ENCODE assay signal across 9 cellular contexts in the genomic region with DNA sequence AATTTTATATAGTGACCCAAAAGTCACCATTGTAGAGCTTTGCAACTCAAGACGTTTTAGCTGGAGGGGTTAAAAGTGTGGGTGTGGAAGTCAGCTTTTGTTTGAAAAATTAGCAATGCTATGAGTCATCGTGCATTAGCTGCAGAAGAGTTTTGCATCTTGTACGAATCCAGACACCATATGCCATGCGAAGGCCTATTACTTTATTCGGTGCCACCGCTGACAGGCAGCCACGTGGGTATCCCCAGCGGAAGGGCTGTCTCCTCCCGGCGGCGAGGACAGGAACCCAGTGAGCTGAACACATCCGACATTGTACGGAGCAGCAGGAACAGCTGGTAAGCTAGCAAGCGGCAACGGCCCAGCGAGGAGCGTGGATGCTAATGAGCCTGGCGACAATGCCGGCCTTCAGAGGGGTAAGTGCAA.
DNase-seq lines count a peak whose midpoint lies in the region; ATAC-seq and TF ChIP-seq lines count a peak whose summit lies in the region.
"Had no signal": no experiment of that assay in that cellular context is flagged by ENCODE, and none has a peak within 500 bp of the region (broad histone marks: within the 10 kb centered on the region; RNA-seq: fewer than 3 reads in every experiment).

No MANE protein-coding gene starts in this region.

- BruUV-seq in Caco-2 (replicated peaks; lab: Mats Ljungman, UMichigan): no TSS peak

- no peaks in the 10 kb centered on the region for H3K4me1 ChIP-seq in Caco-2
- H3K4me1 ChIP-seq: SJSA1 had no signal

- intact Hi-C loops in Caco-2 (cut with micrococcal nuclease; ENCODE audit: unreplicated experiment): no loop called here

- H3K27me3 Mint-ChIP-seq in Caco-2 (ENCODE audit: insufficient read depth, unreplicated experiment): no peaks in the 10 kb centered on the region

- H3K4me3 Mint-ChIP-seq in Caco-2 (ENCODE audit: unreplicated experiment): no peak overlapping the region

- H3K9me3 Mint-ChIP-seq in Caco-2 (ENCODE audit: unreplicated experiment): no peaks in the 10 kb centered on the region

- in situ Hi-C loops in brain microvascular endothelial cell (cut with HindIII; ENCODE audit: low pct_ligation_motif_present, low sequenced_read_pairs): no loop called here

- H3K9me3 ChIP-seq in Caco-2: no peaks in the 10 kb centered on the region
- H3K9me3 ChIP-seq: SJSA1 had no signal

- H3K36me3 ChIP-seq in brain microvascular endothelial cell (replicated peaks): no peaks in the 10 kb centered on the region
- no peaks in the 10 kb centered on the region for H3K36me3 ChIP-seq in Caco-2 (ENCODE audit: control insufficient read depth, insufficient read depth, low read length)
- H3K36me3 ChIP-seq: SJSA1 had no signal

- H3K4me3 ChIP-seq in brain microvascular endothelial cell (ENCODE audit: low read depth, low read length): peak overlapping the region; percentile 31
- no peak overlapping the region for H3K4me3 ChIP-seq in Caco-2 (ENCODE audit: low read depth, low read length)
- H3K4me3 ChIP-seq: SJSA1 had no signal

- ATAC-seq in GM19468 (IDR thresholded peaks at IDR 0.05; ENCODE audit: extremely low read depth, unreplicated experiment): peak; percentile 82
- ATAC-seq in HG03571 (IDR thresholded peaks at IDR 0.05; ENCODE audit: unreplicated experiment): peak; percentile 90

- CTCF ChIA-PET in Caco-2 (lab: Charles Lee): no interaction called here

- peak; percentile 38 for TF ChIP-seq CTCF in brain microvascular endothelial cell (IDR thresholded peaks at IDR 0.05; ENCODE audit: low read depth, low read length, missing control alignments)
- TF ChIP-seq CTCF in Caco-2 (IDR thresholded peaks at IDR 0.05; ENCODE audit: insufficient read depth in 1 of 2, low read depth in 1 of 2, low read length in 1 of 2, severe bottlenecking in 1 of 2, unreplicated experiment in 1 of 2): no peak

- no peak overlapping the region for H3K27ac ChIP-seq in brain microvascular endothelial cell
- H3K27ac ChIP-seq: SJSA1 had no signal

- no peak overlapping the region for H3K27ac Mint-ChIP-seq in Caco-2 (ENCODE audit: unreplicated experiment)

- POLR2A ChIA-PET in Caco-2 (lab: Charles Lee): no interaction called here

- H3K4me1 Mint-ChIP-seq in Caco-2 (ENCODE audit: low read depth, unreplicated experiment): no peaks in the 10 kb centered on the region

- no peaks in the 10 kb centered on the region for H3K27me3 ChIP-seq in brain microvascular endothelial cell (replicated peaks)
- no peaks in the 10 kb centered on the region for H3K27me3 ChIP-seq in Caco-2 (replicated peaks; ENCODE audit: control insufficient read depth, insufficient read depth, low read length)
- H3K27me3 ChIP-seq: SJSA1 had no signal

- H3K36me3 Mint-ChIP-seq in Caco-2 (ENCODE audit: insufficient read depth, unreplicated experiment): no peaks in the 10 kb centered on the region

- DNase-seq in COLO829 (ENCODE audit: low spot score) (peak; percentile 96), T-helper 22 cell (ENCODE audit: low read depth) (peak; percentile 40), brain microvascular endothelial cell (peak; percentile 46), iris pigment epithelial cell (ENCODE audit: low read depth) (peak; percentile 63), Caco-2 (no peak)
- DNase-seq in stimulated activated CD4-positive, alpha-beta T cell treated with anti-CD3 and anti-CD28 coated beads, Interleukin-2, amount 100 ng/mL, for 48 hours: peak; percentile 51 to 60

Comparison
In these comparisons a context has a peak if more than half of its experiments do, and no peak if none do; other contexts are left out.
1. DNase-seq: peak in COLO829 (single experiment), T-helper 22 cell (single experiment), brain microvascular endothelial cell (single experiment), iris pigment epithelial cell (single experiment) and stimulated activated CD4-positive, alpha-beta T cell treated with anti-CD3 and anti-CD28 coated beads, Interleukin-2, amount 100 ng/mL, for 48 hours (2 of 2); none in Caco-2 (0 of 2).